ENCODE assay signal across 18 cellular contexts in genomic region chr2:18219676-18220075, GRCh38.
A peak's percentile ranks its signal among the peaks of the same experiment; 100 is the strongest.
DNase-seq lines count a peak whose midpoint lies in the region; ATAC-seq and TF ChIP-seq lines count a peak whose summit lies in the region.
"Had no signal": no experiment of that assay in that cellular context is flagged by ENCODE, and none has a peak within 500 bp of the region (broad histone marks: within the 10 kb centered on the region; RNA-seq: fewer than 3 reads in every experiment).

No MANE protein-coding gene starts in this region.

- H3K4me2 ChIP-seq in PC-3 (ENCODE audit: low read length): no peak overlapping the region
- no peak overlapping the region for H3K4me2 ChIP-seq in osteoblast (ENCODE audit: insufficient read depth, low read length)

- DNase-seq in ELR (ENCODE audit: low read depth) (peak; percentile 28), PC-3 (no peak), epithelial cell of esophagus (ENCODE audit: low read depth) (peak; percentile 10), osteoblast (ENCODE audit: insufficient read length, low spot score, missing footprints) (no peak), ovary (no peak)
- no peak for DNase-seq in activated CD4-positive, alpha-beta T cell treated with anti-CD3 and anti-CD28 coated beads, Interleukin-2, amount 50 U/mL, for 1 hour
- DNase-seq in central memory CD4-positive, alpha-beta T cell: no peak
- DNase-seq: activated CD8-positive, alpha-beta T cell treated with anti-CD3 and anti-CD28 coated beads for 36 hours; activated T-cell treated with anti-CD3 and anti-CD28 coated beads, Interleukin-2, amount 50 U/mL, for 4 hours; CD4-positive, alpha-beta memory T cell; heart right ventricle; islet precursor cell; NCI-H1436; NCI-H2171 treated with DMSO at 0.1 percent for 48 hours; NK-92 treated with Interleukin-12 subunit alpha and Interleukin-12 subunit beta, amount 100 ng/mL, for 24 hours; stimulated activated naive B cell treated with anti-CD40 and anti-IgM and Interleukin-4, amounts not matched to agents 10 μg/mL and 1 μg/mL and 100 μg/mL, for 72 hours; tibial artery had no signal

- TF ChIP-seq CTCF in PC-3 (conservative IDR thresholded peaks at IDR 0.05; ENCODE audit: low read depth, low read length) (peak; percentile 34; the same call in 1 of the 2 replicates), epithelial cell of esophagus (IDR thresholded peaks at IDR 0.05; ENCODE audit: insufficient read depth, low read depth, low read length, missing control alignments) (peak; percentile 41), osteoblast (IDR thresholded peaks at IDR 0.05; ENCODE audit: extremely low read depth, low read depth, low read length) (peak; percentile 53), ovary (IDR thresholded peaks at IDR 0.05) (no peak)

- H3K9me3 ChIP-seq in PC-3 (ENCODE audit: low read length) (no peaks in the 10 kb centered on the region), osteoblast (ENCODE audit: low read depth, low read length) (no peaks in the 10 kb centered on the region), ovary (no peaks in the 10 kb centered on the region)
- H3K9me3 ChIP-seq: tibial artery had no signal

- H4K20me1 ChIP-seq in PC-3 (ENCODE audit: low read length) (no peaks in the 10 kb centered on the region), osteoblast (ENCODE audit: insufficient read depth, low read length) (no peaks in the 10 kb centered on the region)

- BruUV-seq in PC-3 (replicated peaks; lab: Mats Ljungman, UMichigan): no TSS peak

- TF ChIP-seq POLR2A in ovary (IDR thresholded peaks at IDR 0.05): no peak

- H3K9me2 ChIP-seq in PC-3 (replicated peaks; ENCODE audit: low read length): no peaks in the 10 kb centered on the region

- no peaks in the 10 kb centered on the region; the same call in 1 of the 2 replicates for H3K27me3 ChIP-seq in PC-3 (ENCODE audit: low read length)
- no peaks in the 10 kb centered on the region for H3K27me3 ChIP-seq in osteoblast (ENCODE audit: insufficient read depth, low read length)
- no peaks in the 10 kb centered on the region for H3K27me3 ChIP-seq in ovary
- H3K27me3 ChIP-seq: heart right ventricle, tibial artery had no signal

- CTCF ChIA-PET in PC-3 (lab: Charles Lee): interaction anchor here (1.0 kb wide), 1 partner anchor 158 kb away, joined by 3 read pairs; no protein-coding TSS in a partner anchor

- 0% methylated on average over 1 of the region's 1 CpG for WGBS in ovary, 3 donors

- H2AFZ ChIP-seq in PC-3 (ENCODE audit: low read length) (no peak overlapping the region), osteoblast (ENCODE audit: low read length) (no peak overlapping the region)

- no peak for TF ChIP-seq EP300 in ovary (IDR thresholded peaks at IDR 0.05)

- no peak for ATAC-seq in PC-3
- ATAC-seq: activated CD8-positive, alpha-beta T cell treated with anti-CD3 and anti-CD28 coated beads for 36 hours; activated T-cell treated with anti-CD3 and anti-CD28 coated beads, Interleukin-2, amount 50 U/mL, for 4 hours; heart right ventricle; stimulated activated naive B cell treated with anti-CD40 and anti-IgM and Interleukin-4, amounts not matched to agents 10 μg/mL and 1 μg/mL and 100 μg/mL, for 72 hours had no signal

- H3F3A ChIP-seq in PC-3 (ENCODE audit: low read length, unreplicated experiment): no peaks in the 10 kb centered on the region

- intact Hi-C loops in PC-3 (cut with micrococcal nuclease): loop anchor here (1.0 kb wide), 1 partner anchor 159 kb away; no protein-coding TSS in a partner anchor
- intact Hi-C loops in ovary (cut with DNase I): no loop called here

- H3K27ac ChIP-seq in PC-3 (ENCODE audit: low read length) (no peak overlapping the region), osteoblast (ENCODE audit: low read depth, low read length) (no peak overlapping the region), ovary (no peak overlapping the region)
- H3K27ac ChIP-seq: heart right ventricle, RWPE1, tibial artery had no signal

- H3K4me3 ChIP-seq in PC-3 (ENCODE audit: low read length): no peak overlapping the region
- H3K4me3 ChIP-seq in epithelial cell of esophagus (ENCODE audit: low read length): no peak overlapping the region
- no peak overlapping the region for H3K4me3 ChIP-seq in osteoblast (ENCODE audit: insufficient read depth, low read length)
- no peak overlapping the region for H3K4me3 ChIP-seq in ovary
- H3K4me3 ChIP-seq: heart right ventricle, tibial artery had no signal

- POLR2A ChIA-PET in PC-3 (lab: Charles Lee; ENCODE audit: unreplicated experiment): interaction anchor here (0.5 kb wide), 1 partner anchor 40 kb away, joined by 6 read pairs; no protein-coding TSS in a partner anchor

- H3K4me1 ChIP-seq in PC-3 (ENCODE audit: insufficient read depth, low read length) (no peaks in the 10 kb centered on the region), osteoblast (ENCODE audit: insufficient read depth, low read length) (no peaks in the 10 kb centered on the region), ovary (ENCODE audit: insufficient read depth) (no peaks in the 10 kb centered on the region)
- H3K4me1 ChIP-seq: heart right ventricle, tibial artery had no signal

- no peaks in the 10 kb centered on the region for H3K79me2 ChIP-seq in PC-3 (ENCODE audit: low read length)
- no peaks in the 10 kb centered on the region for H3K79me2 ChIP-seq in osteoblast (ENCODE audit: insufficient read depth, low read length)

- H3K36me3 ChIP-seq in PC-3 (ENCODE audit: low read depth, low read length) (no peaks in the 10 kb centered on the region), osteoblast (ENCODE audit: insufficient read depth, low read length) (no peaks in the 10 kb centered on the region), ovary (no peaks in the 10 kb centered on the region)
- H3K36me3 ChIP-seq: heart right ventricle, tibial artery had no signal

- no peak overlapping the region for H3K9ac ChIP-seq in PC-3 (ENCODE audit: low read length)

Comparison
In these comparisons a context has a peak if more than half of its experiments do, and no peak if none do; other contexts are left out.
1. DNase-seq: peak in ELR (single experiment) and epithelial cell of esophagus (single experiment); none in PC-3 (single experiment), osteoblast (single experiment), activated CD4-positive, alpha-beta T cell treated with anti-CD3 and anti-CD28 coated beads, Interleukin-2, amount 50 U/mL, for 1 hour (single experiment), ovary (0 of 5) and central memory CD4-positive, alpha-beta T cell (single experiment).
2. CTCF ChIP-seq: peak in PC-3 (single experiment), epithelial cell of esophagus (single experiment) and osteoblast (single experiment); none in ovary (0 of 3).